In the genomic region with DNA sequence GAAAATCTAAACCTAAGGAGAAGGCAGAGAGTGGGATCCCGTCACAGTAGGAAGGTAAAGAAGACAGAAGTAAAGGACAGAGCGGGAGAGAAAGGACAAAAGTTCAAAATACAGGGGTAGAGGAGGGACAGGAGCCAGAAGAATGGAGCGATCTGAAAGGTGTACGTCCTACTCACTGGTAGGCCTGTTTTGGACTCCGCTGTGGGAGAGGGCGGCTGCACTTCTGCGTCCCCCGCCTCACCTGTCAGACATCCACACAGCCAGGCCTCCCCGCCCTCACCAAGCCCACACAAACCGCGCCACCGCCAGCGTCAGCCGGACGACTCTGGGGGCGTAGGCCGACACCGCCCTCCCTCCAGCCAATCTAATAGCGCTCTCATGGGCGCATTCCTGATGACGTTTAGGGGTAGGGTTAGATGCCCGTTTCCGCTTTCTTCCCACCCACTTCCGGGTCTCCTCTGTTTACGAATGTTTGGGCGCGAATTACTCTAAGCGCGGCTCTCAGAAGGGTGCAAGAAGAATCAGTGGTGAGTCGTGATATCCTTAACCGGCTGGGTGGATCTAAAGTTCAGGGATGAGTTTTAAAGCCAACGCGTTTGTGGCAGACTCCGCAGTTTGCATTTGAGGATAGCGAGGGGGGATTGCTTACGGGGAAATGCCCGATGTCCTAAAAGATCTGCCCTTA, we compare ENCODE assay signal across 8 cellular contexts. TPM values are rescaled to one million over a fixed set of nuclear protein-coding genes. Genes with fewer than 3 reads are reported as not detected.
DNase-seq lines count a peak whose midpoint lies in the region; ATAC-seq and TF ChIP-seq lines count a peak whose summit lies in the region.

A gene with protein sequence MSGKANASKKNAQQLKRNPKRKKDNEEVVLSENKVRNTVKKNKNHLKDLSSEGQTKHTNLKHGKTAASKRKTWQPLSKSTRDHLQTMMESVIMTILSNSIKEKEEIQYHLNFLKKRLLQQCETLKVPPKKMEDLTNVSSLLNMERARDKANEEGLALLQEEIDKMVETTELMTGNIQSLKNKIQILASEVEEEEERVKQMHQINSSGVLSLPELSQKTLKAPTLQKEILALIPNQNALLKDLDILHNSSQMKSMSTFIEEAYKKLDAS (plus strand): TSS at position 444 of the 685 bp plus-strand sequence. CDS start 6,807 bp downstream, outside the sequence.
Gene MMUT, minus strand, starts transcription at position 327 of the 685 bp plus-strand sequence. CDS start 3,787 bp downstream, outside the sequence.

- WGBS in GM23248 (ENCODE audit: low coverage in 1 of 2, low lambda C conversion rate in 2 of 2, missing lambda C conversion rate in 2 of 2), 2 experiments, result 1 to 2% methylated on average over 35 to 36 of the region's 37 CpGs

- H3K36me3 ChIP-seq in DND-41 (ENCODE audit: insufficient read depth, low read length) (peaks cover 10% of the 10 kb centered on the region; the same call in 1 of the 2 replicates), GM23248 (ENCODE audit: low read depth) (peaks cover 8% of the 10 kb centered on the region; the same call in 1 of the 2 replicates)

- H3K9me3 Mint-ChIP-seq in activated T-helper 1 cell treated with anti-CD3 and anti-CD28 coated beads, Interleukin-12 subunit alpha, Interleukin-12 subunit beta, Interleukin-2, Interleukin-4 antibody, amounts not matched to agents 30 ng/mL and 10 ng/mL and 1 ng/mL, durations not matched to agents 14 hours and 24 hours and 36 hours, result no peaks in the 10 kb centered on the region
- no peaks in the 10 kb centered on the region for H3K9me3 Mint-ChIP-seq in naive B cell
- H3K9me3 Mint-ChIP-seq in stimulated activated memory B cell treated with anti-CD40 and anti-IgM and Interleukin-4, amounts not matched to agents 10 μg/mL and 1 μg/mL and 100 μg/mL, for 72 hours, result no peaks in the 10 kb centered on the region

- in situ Hi-C loops in GM23248 (cut with MboI), result no loop called here

- peak within 1 kb of the TSS; percentile 76 for H3K9ac ChIP-seq in DND-41 (ENCODE audit: low read depth, low read length)
- peak within 1 kb of the TSS; percentile 96 for H3K9ac ChIP-seq in GM23248

- H3K36me3 Mint-ChIP-seq in activated T-helper 1 cell treated with anti-CD3 and anti-CD28 coated beads, Interleukin-12 subunit alpha, Interleukin-12 subunit beta, Interleukin-2, Interleukin-4 antibody, amounts not matched to agents 30 ng/mL and 10 ng/mL and 1 ng/mL, durations not matched to agents 14 hours and 24 hours and 36 hours (ENCODE audit: low read depth), result peaks cover 8% of the 10 kb centered on the region
- H3K36me3 Mint-ChIP-seq in naive B cell, result peaks cover 3 to 7% of the 10 kb centered on the region in 2 donors
- peaks cover 8% of the 10 kb centered on the region for H3K36me3 Mint-ChIP-seq in stimulated activated memory B cell treated with anti-CD40 and anti-IgM and Interleukin-4, amounts not matched to agents 10 μg/mL and 1 μg/mL and 100 μg/mL, for 72 hours

- H3K27me3 Mint-ChIP-seq in activated T-helper 1 cell treated with anti-CD3 and anti-CD28 coated beads, Interleukin-12 subunit alpha, Interleukin-12 subunit beta, Interleukin-2, Interleukin-4 antibody, amounts not matched to agents 30 ng/mL and 10 ng/mL and 1 ng/mL, durations not matched to agents 14 hours and 24 hours and 36 hours (ENCODE audit: insufficient read depth), result peaks cover 2% of the 10 kb centered on the region
- H3K27me3 Mint-ChIP-seq in naive B cell, result no peaks in the 10 kb centered on the region
- no peaks in the 10 kb centered on the region for H3K27me3 Mint-ChIP-seq in stimulated activated memory B cell treated with anti-CD40 and anti-IgM and Interleukin-4, amounts not matched to agents 10 μg/mL and 1 μg/mL and 100 μg/mL, for 72 hours

- H2AFZ ChIP-seq in DND-41 (ENCODE audit: low read depth, low read length) (peak within 1 kb of the TSS; percentile 92), GM23248 (peak within 1 kb of the TSS; percentile 100)

- no peak for TF ChIP-seq CTCF in DND-41 (IDR thresholded peaks at IDR 0.05; ENCODE audit: borderline replicate concordance, extremely low read depth, low read length, poor library complexity, severe bottlenecking)

- H3K9me3 ChIP-seq in DND-41 (ENCODE audit: insufficient read depth, low read length, severe bottlenecking) (no peaks in the 10 kb centered on the region), GM23248 (ENCODE audit: low read depth) (no peaks in the 10 kb centered on the region)

- H3K79me2 ChIP-seq in DND-41 (ENCODE audit: insufficient read depth, low read length) (peaks cover 84% of the 10 kb centered on the region), GM23248 (ENCODE audit: insufficient read depth) (peaks cover 82% of the 10 kb centered on the region)

- no peaks in the 10 kb centered on the region for H3K27me3 ChIP-seq in DND-41 (ENCODE audit: insufficient read depth, low read length, poor library complexity)
- no peaks in the 10 kb centered on the region for H3K27me3 ChIP-seq in GM23248 (replicated peaks; ENCODE audit: insufficient read depth)

- H4K20me1 ChIP-seq in DND-41 (ENCODE audit: insufficient read depth, low read length), result peaks cover 10% of the 10 kb centered on the region
- no peaks in the 10 kb centered on the region for H4K20me1 ChIP-seq in GM23248 (ENCODE audit: insufficient read depth)

- H3K9me2 ChIP-seq in GM23248 (ENCODE audit: insufficient read depth), result no peaks in the 10 kb centered on the region

- H3K27ac ChIP-seq in DND-41 (ENCODE audit: low read length), result peak within 1 kb of the TSS; percentile 89
- peak within 1 kb of the TSS; percentile 78 for H3K27ac ChIP-seq in GM23248

- intact Hi-C loops in activated T-helper 1 cell treated with anti-CD3 and anti-CD28 coated beads, Interleukin-12 subunit alpha, Interleukin-12 subunit beta, Interleukin-2, Interleukin-4 antibody, amounts not matched to agents 30 ng/mL and 10 ng/mL and 1 ng/mL, durations not matched to agents 14 hours and 24 hours and 36 hours (cut with micrococcal nuclease), result loop anchor here (1.0 to 10.0 kb wide), 3 partner anchors 88 to 1985 kb away; no protein-coding TSS in a partner anchor

- H3K4me3 Mint-ChIP-seq in activated T-helper 1 cell treated with anti-CD3 and anti-CD28 coated beads, Interleukin-12 subunit alpha, Interleukin-12 subunit beta, Interleukin-2, Interleukin-4 antibody, amounts not matched to agents 30 ng/mL and 10 ng/mL and 1 ng/mL, durations not matched to agents 14 hours and 24 hours and 36 hours, result peak within 1 kb of the TSS; percentile 99
- H3K4me3 Mint-ChIP-seq in naive B cell, result peak within 1 kb of the TSS; percentile 93 to 99 (median 97)
- H3K4me3 Mint-ChIP-seq in stimulated activated memory B cell treated with anti-CD40 and anti-IgM and Interleukin-4, amounts not matched to agents 10 μg/mL and 1 μg/mL and 100 μg/mL, for 72 hours, result peak within 1 kb of the TSS; percentile 96

- H3K4me3 ChIP-seq in DND-41 (ENCODE audit: low read depth in 1 of 2, low read length in 2 of 2) (peak within 1 kb of the TSS; percentile 89 to 93), GM23248 (peak within 1 kb of the TSS; percentile 99)

- peak; percentile 97 for ATAC-seq in DND-41 (ENCODE audit: insufficient read depth, low read depth)
- ATAC-seq in naive B cell (ENCODE audit: low read depth in 2 of 2), result peak; percentile 97 to 98
- ATAC-seq in stimulated activated memory B cell treated with anti-CD40 and anti-IgM and Interleukin-4, amounts not matched to agents 10 μg/mL and 1 μg/mL and 100 μg/mL, for 72 hours, result peak; percentile 100

- peaks cover 57% of the 10 kb centered on the region for H3K4me1 Mint-ChIP-seq in activated T-helper 1 cell treated with anti-CD3 and anti-CD28 coated beads, Interleukin-12 subunit alpha, Interleukin-12 subunit beta, Interleukin-2, Interleukin-4 antibody, amounts not matched to agents 30 ng/mL and 10 ng/mL and 1 ng/mL, durations not matched to agents 14 hours and 24 hours and 36 hours (ENCODE audit: low read depth)
- H3K4me1 Mint-ChIP-seq in naive B cell, result peaks cover 51 to 67% (median 66%) of the 10 kb centered on the region in 3 donors
- H3K4me1 Mint-ChIP-seq in stimulated activated memory B cell treated with anti-CD40 and anti-IgM and Interleukin-4, amounts not matched to agents 10 μg/mL and 1 μg/mL and 100 μg/mL, for 72 hours, result peaks cover 61% of the 10 kb centered on the region

- H3K4me1 ChIP-seq in DND-41 (ENCODE audit: insufficient read depth, low read length) (peaks cover 49% of the 10 kb centered on the region), GM23248 (ENCODE audit: insufficient read depth) (peaks cover 19% of the 10 kb centered on the region)

- no peaks in the 10 kb centered on the region for H3F3A ChIP-seq in GM23248 (ENCODE audit: insufficient read depth)

- peak; percentile 92 for DNase-seq in DND-41
- peak; percentile 98 for DNase-seq in GM23248
- DNase-seq in Kasumi-1 (lab: John Stamatoyannopoulos, UW), result peak; percentile 96 to 97
- peak; percentile 94 for DNase-seq in RPMI7951 (ENCODE audit: low read depth)
- DNase-seq in activated T-helper 1 cell treated with anti-CD3 and anti-CD28 coated beads, Interleukin-12 subunit alpha, Interleukin-12 subunit beta, Interleukin-2, Interleukin-4 antibody, amounts not matched to agents 30 ng/mL and 10 ng/mL and 1 ng/mL, durations not matched to agents 14 hours and 24 hours and 36 hours (ENCODE audit: low spot score), result peak; percentile 91
- peak; percentile 89 for DNase-seq in fibroblast of gingiva (ENCODE audit: low read depth)
- peak; percentile 94 for DNase-seq in naive B cell

- H3K27ac Mint-ChIP-seq in activated T-helper 1 cell treated with anti-CD3 and anti-CD28 coated beads, Interleukin-12 subunit alpha, Interleukin-12 subunit beta, Interleukin-2, Interleukin-4 antibody, amounts not matched to agents 30 ng/mL and 10 ng/mL and 1 ng/mL, durations not matched to agents 14 hours and 24 hours and 36 hours, result peak within 1 kb of the TSS; percentile 97
- peak within 1 kb of the TSS; percentile 96 to 99 (median 98) for H3K27ac Mint-ChIP-seq in naive B cell
- peak within 1 kb of the TSS; percentile 91 for H3K27ac Mint-ChIP-seq in stimulated activated memory B cell treated with anti-CD40 and anti-IgM and Interleukin-4, amounts not matched to agents 10 μg/mL and 1 μg/mL and 100 μg/mL, for 72 hours

- H3K4me2 ChIP-seq in DND-41 (ENCODE audit: insufficient read depth, low read length), result peak within 1 kb of the TSS; percentile 82
- H3K4me2 ChIP-seq in GM23248 (ENCODE audit: unreplicated experiment), result peak within 1 kb of the TSS; percentile 96

RNA-seq across cellular contexts. Expression of the first gene that starts in this region (rescaled TPM):
- total RNA-seq in GM23248 (2014; rRNA removed; shearing (Covaris generic)), result 4.0 and 10.8 TPM in 2 replicates
- 8.4 and 8.9 TPM in 2 replicates for polyA plus RNA-seq in GM23248 (2016; fragmentation: Nextera tagmentation; extraction: Ambion mirVana)
- total RNA-seq in RPMI7951 (2014; rRNA removed; shearing (Covaris generic)), result 45.4 and 56.4 TPM in 2 replicates
- total RNA-seq in activated T-helper 1 cell treated with anti-CD3 and anti-CD28 coated beads, Interleukin-12 subunit alpha, Interleukin-12 subunit beta, Interleukin-2, Interleukin-4 antibody, amounts not matched to agents 30 ng/mL and 10 ng/mL and 1 ng/mL, durations not matched to agents 14 hours and 24 hours and 36 hours, result 18.2 and 18.7 TPM in 2 replicates
- polyA plus RNA-seq in naive B cell (ENCODE audit: low read depth in 6 of 6), result 1 to 10 TPM; 2.8 to 8.7 (median 6.6) TPM

RNA-seq across cellular contexts. Expression of gene MMUT, which starts in this region (rescaled TPM):
- 8.0 and 10.5 TPM in 2 replicates for total RNA-seq in GM23248 (2014; rRNA removed; shearing (Covaris generic))
- polyA plus RNA-seq in GM23248 (2016; fragmentation: Nextera tagmentation; extraction: Ambion mirVana) (20.7 and 21.7 TPM in 2 replicates), naive B cell (ENCODE audit: low read depth in 6 of 6) (10 to 100 TPM in 3 of 6 donors, 1 to 10 TPM in 3; 5.0 to 12.1 (median 9.5) TPM)
- 13.6 and 13.9 TPM in 2 replicates for total RNA-seq in RPMI7951 (2014; rRNA removed; shearing (Covaris generic))
- total RNA-seq in activated T-helper 1 cell treated with anti-CD3 and anti-CD28 coated beads, Interleukin-12 subunit alpha, Interleukin-12 subunit beta, Interleukin-2, Interleukin-4 antibody, amounts not matched to agents 30 ng/mL and 10 ng/mL and 1 ng/mL, durations not matched to agents 14 hours and 24 hours and 36 hours, result 13.0 and 13.4 TPM in 2 replicates

Comparison
In these comparisons a context has a peak if more than half of its experiments do, and no peak if none do; other contexts are left out.
1. Peak in every context shown above with its lines: DNase-seq, ATAC-seq, H3K4me3 ChIP-seq and H3K27ac ChIP-seq.